1 cellular context compared by ENCODE assay signal in the genomic region with DNA sequence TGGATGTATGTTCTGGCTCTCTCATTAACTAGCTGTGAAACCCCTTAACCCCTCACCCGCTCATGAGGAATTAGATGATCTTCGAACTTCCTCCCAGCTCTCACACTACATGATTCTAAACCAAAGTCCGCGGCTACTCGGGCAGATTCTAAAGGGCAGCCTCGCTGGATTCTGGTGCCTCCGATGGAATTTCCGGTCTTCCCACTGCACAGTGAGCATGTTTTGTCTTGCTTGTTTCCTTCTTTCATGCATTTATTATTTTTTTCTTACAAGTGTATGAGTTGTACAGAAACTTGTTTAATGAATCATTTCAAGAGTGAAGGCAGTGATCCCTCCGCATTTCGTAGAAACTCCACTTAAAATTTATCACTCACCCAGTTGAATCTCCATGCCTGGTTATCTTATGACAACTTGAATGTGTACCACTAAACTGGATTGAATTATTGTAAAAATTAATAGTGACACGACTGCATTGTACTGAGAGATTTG.
A peak's percentile ranks its signal among the peaks of the same experiment; 100 is the strongest.
TF ChIP-seq lines count a peak whose summit lies in the region.

No MANE protein-coding gene starts in this region.

TF ChIP-seq in HepG2, 621 proteins besides CTCF, POLR2A, EP300 and RAD21 (continued from another document and continues in another):
- TF ChIP-seq ZSCAN30 (CRISPR knock-in tag; IDR thresholded peaks at IDR 0.05): no peak
- no peak; the same call in 2 of the 3 replicates for TF ChIP-seq MXI1 (IDR thresholded peaks at IDR 0.05; ENCODE audit: borderline replicate concordance, low read depth, low read length)
- TF ChIP-seq, protein P1, sequence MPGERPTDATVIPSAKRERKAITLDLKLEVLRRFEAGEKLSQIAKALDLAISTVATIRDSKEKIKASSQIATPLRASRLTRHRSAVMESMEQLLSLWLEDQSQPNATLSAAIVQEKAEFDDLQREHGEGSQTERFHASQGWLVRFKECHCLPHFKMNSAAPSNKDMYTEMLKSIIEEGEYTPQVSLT (CRISPR knock-in tag; IDR thresholded peaks at IDR 0.05; ENCODE audit: borderline replicate concordance, low read depth): no peak
- TF ChIP-seq, protein P2, sequence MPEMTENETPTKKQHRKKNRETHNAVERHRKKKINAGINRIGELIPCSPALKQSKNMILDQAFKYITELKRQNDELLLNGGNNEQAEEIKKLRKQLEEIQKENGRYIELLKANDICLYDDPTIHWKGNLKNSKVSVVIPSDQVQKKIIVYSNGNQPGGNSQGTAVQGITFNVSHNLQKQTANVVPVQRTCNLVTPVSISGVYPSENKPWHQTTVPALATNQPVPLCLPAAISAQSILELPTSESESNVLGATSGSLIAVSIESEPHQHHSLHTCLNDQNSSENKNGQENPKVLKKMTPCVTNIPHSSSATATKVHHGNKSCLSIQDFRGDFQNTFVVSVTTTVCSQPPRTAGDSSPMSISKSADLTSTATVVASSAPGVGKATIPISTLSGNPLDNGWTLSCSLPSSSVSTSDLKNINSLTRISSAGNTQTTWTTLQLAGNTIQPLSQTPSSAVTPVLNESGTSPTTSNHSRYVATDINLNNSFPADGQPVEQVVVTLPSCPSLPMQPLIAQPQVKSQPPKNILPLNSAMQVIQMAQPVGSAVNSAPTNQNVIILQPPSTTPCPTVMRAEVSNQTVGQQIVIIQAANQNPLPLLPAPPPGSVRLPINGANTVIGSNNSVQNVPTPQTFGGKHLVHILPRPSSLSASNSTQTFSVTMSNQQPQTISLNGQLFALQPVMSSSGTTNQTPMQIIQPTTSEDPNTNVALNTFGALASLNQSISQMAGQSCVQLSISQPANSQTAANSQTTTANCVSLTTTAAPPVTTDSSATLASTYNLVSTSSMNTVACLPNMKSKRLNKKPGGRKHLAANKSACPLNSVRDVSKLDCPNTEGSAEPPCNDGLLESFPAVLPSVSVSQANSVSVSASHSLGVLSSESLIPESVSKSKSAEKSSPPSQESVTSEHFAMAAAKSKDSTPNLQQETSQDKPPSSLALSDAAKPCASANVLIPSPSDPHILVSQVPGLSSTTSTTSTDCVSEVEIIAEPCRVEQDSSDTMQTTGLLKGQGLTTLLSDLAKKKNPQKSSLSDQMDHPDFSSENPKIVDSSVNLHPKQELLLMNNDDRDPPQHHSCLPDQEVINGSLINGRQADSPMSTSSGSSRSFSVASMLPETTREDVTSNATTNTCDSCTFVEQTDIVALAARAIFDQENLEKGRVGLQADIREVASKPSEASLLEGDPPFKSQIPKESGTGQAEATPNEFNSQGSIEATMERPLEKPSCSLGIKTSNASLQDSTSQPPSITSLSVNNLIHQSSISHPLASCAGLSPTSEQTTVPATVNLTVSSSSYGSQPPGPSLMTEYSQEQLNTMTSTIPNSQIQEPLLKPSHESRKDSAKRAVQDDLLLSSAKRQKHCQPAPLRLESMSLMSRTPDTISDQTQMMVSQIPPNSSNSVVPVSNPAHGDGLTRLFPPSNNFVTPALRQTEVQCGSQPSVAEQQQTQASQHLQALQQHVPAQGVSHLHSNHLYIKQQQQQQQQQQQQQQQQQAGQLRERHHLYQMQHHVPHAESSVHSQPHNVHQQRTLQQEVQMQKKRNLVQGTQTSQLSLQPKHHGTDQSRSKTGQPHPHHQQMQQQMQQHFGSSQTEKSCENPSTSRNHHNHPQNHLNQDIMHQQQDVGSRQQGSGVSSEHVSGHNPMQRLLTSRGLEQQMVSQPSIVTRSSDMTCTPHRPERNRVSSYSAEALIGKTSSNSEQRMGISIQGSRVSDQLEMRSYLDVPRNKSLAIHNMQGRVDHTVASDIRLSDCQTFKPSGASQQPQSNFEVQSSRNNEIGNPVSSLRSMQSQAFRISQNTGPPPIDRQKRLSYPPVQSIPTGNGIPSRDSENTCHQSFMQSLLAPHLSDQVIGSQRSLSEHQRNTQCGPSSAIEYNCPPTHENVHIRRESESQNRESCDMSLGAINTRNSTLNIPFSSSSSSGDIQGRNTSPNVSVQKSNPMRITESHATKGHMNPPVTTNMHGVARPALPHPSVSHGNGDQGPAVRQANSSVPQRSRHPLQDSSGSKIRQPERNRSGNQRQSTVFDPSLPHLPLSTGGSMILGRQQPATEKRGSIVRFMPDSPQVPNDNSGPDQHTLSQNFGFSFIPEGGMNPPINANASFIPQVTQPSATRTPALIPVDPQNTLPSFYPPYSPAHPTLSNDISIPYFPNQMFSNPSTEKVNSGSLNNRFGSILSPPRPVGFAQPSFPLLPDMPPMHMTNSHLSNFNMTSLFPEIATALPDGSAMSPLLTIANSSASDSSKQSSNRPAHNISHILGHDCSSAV (CRISPR knock-in tag; IDR thresholded peaks at IDR 0.05; ENCODE audit: borderline replicate concordance): no peak
- TF ChIP-seq ZNF207 (IDR thresholded peaks at IDR 0.05; ENCODE audit: borderline replicate concordance): no peak
- no peak for TF ChIP-seq ZNF558 (CRISPR knock-in tag; IDR thresholded peaks at IDR 0.05; ENCODE audit: borderline replicate concordance)
- no peak for TF ChIP-seq MAFF (IDR thresholded peaks at IDR 0.05; ENCODE audit: low read depth, low read length)
- peak; percentile 47; the same call in 1 of the 2 replicates for TF ChIP-seq ZNF430 (CRISPR knock-in tag; IDR thresholded peaks at IDR 0.05)
- peak; percentile 73 for TF ChIP-seq FOXP4 (CRISPR knock-in tag; IDR thresholded peaks at IDR 0.05)
- TF ChIP-seq ZNF605 (CRISPR knock-in tag; IDR thresholded peaks at IDR 0.05): 0 out of 2 replicates have a peak, but pooled peaks have one; percentile 40
- 0 out of 2 replicates have a peak, but pooled peaks have one; percentile 60 for TF ChIP-seq ZNF557 (CRISPR knock-in tag; IDR thresholded peaks at IDR 0.05)
- no peak for TF ChIP-seq ZNF75D (CRISPR knock-in tag; IDR thresholded peaks at IDR 0.05; ENCODE audit: borderline replicate concordance)
- TF ChIP-seq, protein P3, sequence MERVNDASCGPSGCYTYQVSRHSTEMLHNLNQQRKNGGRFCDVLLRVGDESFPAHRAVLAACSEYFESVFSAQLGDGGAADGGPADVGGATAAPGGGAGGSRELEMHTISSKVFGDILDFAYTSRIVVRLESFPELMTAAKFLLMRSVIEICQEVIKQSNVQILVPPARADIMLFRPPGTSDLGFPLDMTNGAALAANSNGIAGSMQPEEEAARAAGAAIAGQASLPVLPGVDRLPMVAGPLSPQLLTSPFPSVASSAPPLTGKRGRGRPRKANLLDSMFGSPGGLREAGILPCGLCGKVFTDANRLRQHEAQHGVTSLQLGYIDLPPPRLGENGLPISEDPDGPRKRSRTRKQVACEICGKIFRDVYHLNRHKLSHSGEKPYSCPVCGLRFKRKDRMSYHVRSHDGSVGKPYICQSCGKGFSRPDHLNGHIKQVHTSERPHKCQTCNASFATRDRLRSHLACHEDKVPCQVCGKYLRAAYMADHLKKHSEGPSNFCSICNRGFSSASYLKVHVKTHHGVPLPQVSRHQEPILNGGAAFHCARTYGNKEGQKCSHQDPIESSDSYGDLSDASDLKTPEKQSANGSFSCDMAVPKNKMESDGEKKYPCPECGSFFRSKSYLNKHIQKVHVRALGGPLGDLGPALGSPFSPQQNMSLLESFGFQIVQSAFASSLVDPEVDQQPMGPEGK (CRISPR knock-in tag; IDR thresholded peaks at IDR 0.05): no peak
- peak; percentile 59; the same call in 1 of the 2 replicates for TF ChIP-seq HOMEZ (CRISPR knock-in tag; IDR thresholded peaks at IDR 0.05; ENCODE audit: low read depth)
- TF ChIP-seq ZNF672 (CRISPR knock-in tag; IDR thresholded peaks at IDR 0.05): no peak
- no peak for TF ChIP-seq ZBTB1 (CRISPR knock-in tag; IDR thresholded peaks at IDR 0.05; ENCODE audit: borderline replicate concordance)
- TF ChIP-seq REXO4 (CRISPR knock-in tag; IDR thresholded peaks at IDR 0.05; ENCODE audit: borderline replicate concordance): no peak
- no peak for TF ChIP-seq ZNF3 (CRISPR knock-in tag; IDR thresholded peaks at IDR 0.05)
- no peak for TF ChIP-seq ZNF17 (CRISPR knock-in tag; IDR thresholded peaks at IDR 0.05)
- peak; percentile 81 for TF ChIP-seq SALL1 (CRISPR knock-in tag; IDR thresholded peaks at IDR 0.05)
- TF ChIP-seq POLR2AphosphoS5 (IDR thresholded peaks at IDR 0.05; ENCODE audit: low read depth, low read length): 0 out of 2 replicates have a peak, but pooled peaks have one; percentile 39
- peak; percentile 68; the same call in 1 of the 2 replicates for TF ChIP-seq TBX2 (CRISPR knock-in tag; IDR thresholded peaks at IDR 0.05; ENCODE audit: borderline replicate concordance)
- no peak for TF ChIP-seq NFE2 (CRISPR knock-in tag; IDR thresholded peaks at IDR 0.05)
- peak; percentile 71 for TF ChIP-seq SAP130 (CRISPR knock-in tag; IDR thresholded peaks at IDR 0.05; ENCODE audit: low read depth)
- TF ChIP-seq ASH2L (IDR thresholded peaks at IDR 0.05; ENCODE audit: insufficient read length, low read depth, low read length): peak; percentile 63
- no peak for TF ChIP-seq TAF15 (IDR thresholded peaks at IDR 0.05; ENCODE audit: low read depth, low read length, poor library complexity, severe bottlenecking)
- TF ChIP-seq ZNF530 (CRISPR knock-in tag; IDR thresholded peaks at IDR 0.05; ENCODE audit: low read depth): no peak
- no peak for TF ChIP-seq ZNF749 (CRISPR knock-in tag; IDR thresholded peaks at IDR 0.05; ENCODE audit: borderline replicate concordance)
- peak; percentile 34; the same call in 1 of the 2 replicates for TF ChIP-seq MYC (CRISPR knock-in tag; IDR thresholded peaks at IDR 0.05; ENCODE audit: borderline replicate concordance)
- no peak for TF ChIP-seq ZNF142 (CRISPR knock-in tag; IDR thresholded peaks at IDR 0.05)
- TF ChIP-seq POLR2G (IDR thresholded peaks at IDR 0.05; ENCODE audit: low read depth, low read length): 0 out of 2 replicates have a peak, but pooled peaks have one; percentile 37
- no peak for TF ChIP-seq ZNF18 (CRISPR knock-in tag; IDR thresholded peaks at IDR 0.05; ENCODE audit: insufficient replicate concordance)
